ENCODE assay signal across 30 cellular contexts in the genomic region with DNA sequence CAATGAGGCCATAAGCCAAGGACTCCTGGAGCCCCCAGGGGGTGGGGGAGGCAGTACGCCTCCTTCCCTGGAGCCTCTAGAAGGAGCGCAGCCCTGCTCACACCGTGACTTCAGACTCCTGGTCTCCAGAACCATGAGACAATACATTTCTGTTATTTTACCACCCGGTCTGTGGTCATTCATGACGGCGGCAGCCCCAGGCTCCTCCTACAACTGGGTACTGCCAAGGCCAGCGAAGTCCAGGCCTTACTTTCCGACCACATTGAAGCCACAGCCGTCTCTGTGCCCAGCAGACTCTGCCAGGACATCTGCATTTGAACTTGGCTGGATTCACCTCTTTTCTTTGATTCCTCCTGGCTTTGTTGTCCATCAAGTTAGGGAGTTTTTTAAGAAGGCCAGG. TPM values are rescaled to one million over a fixed set of nuclear protein-coding genes. Genes with fewer than 3 reads are reported as not detected.
DNase-seq lines count a peak whose midpoint lies in the region; ATAC-seq lines count a peak whose summit lies in the region.
"Had no signal": no experiment of that assay in that cellular context is flagged by ENCODE, and none has a peak within 500 bp of the region (broad histone marks: within the 10 kb centered on the region; RNA-seq: fewer than 3 reads in every experiment).

No MANE protein-coding gene starts in this region.

- H3K9me3 Mint-ChIP-seq in activated CD4-positive, alpha-beta T cell treated with anti-CD3 and anti-CD28 coated beads, Interleukin-2, amount 10 ng/mL, durations not matched to agents 24 days and 14 days: no peaks in the 10 kb centered on the region
- H3K9me3 Mint-ChIP-seq: activated CD4-positive, alpha-beta memory T cell treated with anti-CD3 and anti-CD28 coated beads, Interleukin-2, amount 10 ng/mL, durations not matched to agents 7 days and 5 days; activated naive CD4-positive, alpha-beta T cell treated with anti-CD3 and anti-CD28 coated beads for 36 hours; activated T-helper 1 cell treated with anti-CD3 and anti-CD28 coated beads, Interleukin-12 subunit alpha, Interleukin-12 subunit beta, Interleukin-2, Interleukin-4 antibody, amounts not matched to agents 30 ng/mL and 10 ng/mL and 1 ng/mL, durations not matched to agents 14 hours and 24 hours and 36 hours; CD8-positive, alpha-beta T cell; naive thymus-derived CD8-positive, alpha-beta T cell had no signal

- no peaks in the 10 kb centered on the region for H3K36me3 Mint-ChIP-seq in activated CD4-positive, alpha-beta T cell treated with anti-CD3 and anti-CD28 coated beads, Interleukin-2, amount 10 ng/mL, durations not matched to agents 24 days and 14 days (ENCODE audit: low read depth)
- H3K36me3 Mint-ChIP-seq: CD8-positive, alpha-beta T cell had no signal

- no peaks in the 10 kb centered on the region for H3K27me3 ChIP-seq in BLaER1
- H3K27me3 ChIP-seq: brain microvascular endothelial cell, MG63, upper lobe of right lung had no signal

- no peaks in the 10 kb centered on the region; the same call in 1 of the 2 replicates for H4K20me1 ChIP-seq in BLaER1

- no peak overlapping the region for H3K4me3 Mint-ChIP-seq in activated CD4-positive, alpha-beta T cell treated with anti-CD3 and anti-CD28 coated beads, Interleukin-2, amount 10 ng/mL, durations not matched to agents 24 days and 14 days
- H3K4me3 Mint-ChIP-seq: activated CD4-positive, alpha-beta memory T cell treated with anti-CD3 and anti-CD28 coated beads, Interleukin-2, amount 10 ng/mL, durations not matched to agents 7 days and 5 days; activated naive CD4-positive, alpha-beta T cell treated with anti-CD3 and anti-CD28 coated beads for 36 hours; activated T-helper 1 cell treated with anti-CD3 and anti-CD28 coated beads, Interleukin-12 subunit alpha, Interleukin-12 subunit beta, Interleukin-2, Interleukin-4 antibody, amounts not matched to agents 30 ng/mL and 10 ng/mL and 1 ng/mL, durations not matched to agents 14 hours and 24 hours and 36 hours; CD8-positive, alpha-beta T cell; naive thymus-derived CD8-positive, alpha-beta T cell; T-helper 17 cell had no signal

- H3K4me3 ChIP-seq in BLaER1: no peak overlapping the region
- H3K4me3 ChIP-seq: left ventricle myocardium inferior, MG63, PC-9, upper lobe of right lung had no signal

- peaks cover 50% of the 10 kb centered on the region for H3K4me1 ChIP-seq in BLaER1

- H3K4me2 ChIP-seq in BLaER1: no peak overlapping the region
- H3K4me2 ChIP-seq: PC-9 had no signal

- H3K4me1 Mint-ChIP-seq in activated CD4-positive, alpha-beta T cell treated with anti-CD3 and anti-CD28 coated beads, Interleukin-2, amount 10 ng/mL, durations not matched to agents 24 days and 14 days: no peaks in the 10 kb centered on the region
- H3K4me1 Mint-ChIP-seq: activated CD4-positive, alpha-beta memory T cell treated with anti-CD3 and anti-CD28 coated beads, Interleukin-2, amount 10 ng/mL, durations not matched to agents 7 days and 5 days had no signal

- intact Hi-C loops in activated CD4-positive, alpha-beta T cell treated with anti-CD3 and anti-CD28 coated beads, Interleukin-2, amount 10 ng/mL, durations not matched to agents 24 days and 14 days (cut with micrococcal nuclease): no loop called here

- DNase-seq in anterior cingulate cortex (lab: John Stamatoyannopoulos, UW) (peak in 54 of 58 donors; percentile 21 to 94 (median 72)), inferior parietal cortex (ENCODE audit: extremely low spot score) (peak; percentile 75), putamen (ENCODE audit: low spot score) (peak; percentile 93), OCI-M2 (lab: John Stamatoyannopoulos, UW; ENCODE audit: unreplicated experiment) (no peak), NCI-H748 treated with DMSO at 0.1 percent for 48 hours (lab: John Stamatoyannopoulos, UW) (no peak)
- DNase-seq in activated CD4-positive, alpha-beta T cell treated with anti-CD3 and anti-CD28 coated beads, Interleukin-2, amount 10 ng/mL, durations not matched to agents 24 days and 14 days: no peak
- DNase-seq: activated CD4-positive, alpha-beta memory T cell treated with anti-CD3 and anti-CD28 coated beads, Interleukin-2, amount 10 ng/mL, durations not matched to agents 7 days and 5 days; activated CD8-positive, alpha-beta memory T cell treated with anti-CD3 and anti-CD28 coated beads, Interleukin-2, amount 50 U/mL, for 48 hours; activated naive CD4-positive, alpha-beta T cell treated with anti-CD3 and anti-CD28 coated beads for 36 hours; brain microvascular endothelial cell; CD8-positive, alpha-beta T cell; islet precursor cell; KBM-7; left ventricle myocardium inferior; MG63; NCI-H1105; NCI-H2029 treated with DMSO at 0.1 percent for 48 hours; NCI-H526 treated with DMSO at 0.1 percent for 48 hours; PC-9; stimulated activated CD4-positive, alpha-beta T cell treated with anti-CD3 and anti-CD28 coated beads, Interleukin-15, amount 100 ng/mL, for 24 hours; stimulated activated CD4-positive, alpha-beta T cell treated with anti-CD3 and anti-CD28 coated beads, Interleukin-4, amount 100 ng/mL, for 4 hours; T-helper 17 cell; upper lobe of right lung had no signal

- H3K27ac ChIP-seq in BLaER1: peak overlapping the region; percentile 39; the same call in 1 of the 2 replicates
- H3K27ac ChIP-seq: brain microvascular endothelial cell, PC-9, upper lobe of right lung had no signal

- no peak overlapping the region for H3K27ac Mint-ChIP-seq in activated CD4-positive, alpha-beta T cell treated with anti-CD3 and anti-CD28 coated beads, Interleukin-2, amount 10 ng/mL, durations not matched to agents 24 days and 14 days
- H3K27ac Mint-ChIP-seq: activated CD4-positive, alpha-beta memory T cell treated with anti-CD3 and anti-CD28 coated beads, Interleukin-2, amount 10 ng/mL, durations not matched to agents 7 days and 5 days; activated naive CD4-positive, alpha-beta T cell treated with anti-CD3 and anti-CD28 coated beads for 36 hours; activated T-helper 1 cell treated with anti-CD3 and anti-CD28 coated beads, Interleukin-12 subunit alpha, Interleukin-12 subunit beta, Interleukin-2, Interleukin-4 antibody, amounts not matched to agents 30 ng/mL and 10 ng/mL and 1 ng/mL, durations not matched to agents 14 hours and 24 hours and 36 hours; CD8-positive, alpha-beta T cell; naive thymus-derived CD8-positive, alpha-beta T cell; T-helper 17 cell had no signal

- no peak overlapping the region for H3K9ac ChIP-seq in BLaER1

- H3K9me3 ChIP-seq in BLaER1: peaks cover 48% of the 10 kb centered on the region
- H3K9me3 ChIP-seq: left ventricle myocardium inferior, MG63, upper lobe of right lung had no signal

- no peak for ATAC-seq in GM19463 (IDR thresholded peaks at IDR 0.05; ENCODE audit: unreplicated experiment)
- ATAC-seq: activated CD4-positive, CD25-positive, alpha-beta regulatory T cell treated with anti-CD3 and anti-CD28 coated beads, Interleukin-2, amount 50 U/mL, for 24 hours; CD8-positive, alpha-beta T cell; naive thymus-derived CD8-positive, alpha-beta T cell; Right ventricle myocardium inferior; SK-N-SH treated with all-trans-retinoic acid at 6 μM for 48 hours; T-helper 17 cell; upper lobe of right lung had no signal

- no peaks in the 10 kb centered on the region for H3K27me3 Mint-ChIP-seq in activated CD4-positive, alpha-beta T cell treated with anti-CD3 and anti-CD28 coated beads, Interleukin-2, amount 10 ng/mL, durations not matched to agents 24 days and 14 days
- H3K27me3 Mint-ChIP-seq: activated CD4-positive, alpha-beta memory T cell treated with anti-CD3 and anti-CD28 coated beads, Interleukin-2, amount 10 ng/mL, durations not matched to agents 7 days and 5 days; naive thymus-derived CD8-positive, alpha-beta T cell; T-helper 17 cell had no signal

- H3K36me3 ChIP-seq in BLaER1: peaks cover 59% of the 10 kb centered on the region
- H3K36me3 ChIP-seq: brain microvascular endothelial cell, left ventricle myocardium inferior, MG63, upper lobe of right lung had no signal

RNA-seq across cellular contexts. Expression of a gene that starts 10.5 kb away (rescaled TPM):
- 0.07 and 0.09 TPM in 2 replicates for total RNA-seq in activated CD4-positive, alpha-beta T cell treated with anti-CD3 and anti-CD28 coated beads, Interleukin-2, amount 10 ng/mL, durations not matched to agents 24 days and 14 days

RNA-seq across cellular contexts. Expression of a gene that starts 29.2 kb away (rescaled TPM):
- 0.16 TPM in 1 of 2 replicates, not detected in the other for total RNA-seq in activated CD4-positive, alpha-beta T cell treated with anti-CD3 and anti-CD28 coated beads, Interleukin-2, amount 10 ng/mL, durations not matched to agents 24 days and 14 days
- total RNA-seq: activated CD4-positive, alpha-beta memory T cell treated with anti-CD3 and anti-CD28 coated beads, Interleukin-2, amount 10 ng/mL, durations not matched to agents 7 days and 5 days; activated T-helper 1 cell treated with anti-CD3 and anti-CD28 coated beads, Interleukin-12 subunit alpha, Interleukin-12 subunit beta, Interleukin-2, Interleukin-4 antibody, amounts not matched to agents 30 ng/mL and 10 ng/mL and 1 ng/mL, durations not matched to agents 14 hours and 24 hours and 36 hours had no signal

RNA-seq across cellular contexts. Expression of a gene that starts 47.9 kb away (rescaled TPM):
- total RNA-seq in activated CD4-positive, alpha-beta T cell treated with anti-CD3 and anti-CD28 coated beads, Interleukin-2, amount 10 ng/mL, durations not matched to agents 24 days and 14 days: 48.8 and 52.2 TPM in 2 replicates

Comparison
In these comparisons a context has a peak if more than half of its experiments do, and no peak if none do; other contexts are left out.
1. DNase-seq: peak in anterior cingulate cortex (54 of 58), inferior parietal cortex (single experiment) and putamen (single experiment); none in OCI-M2 (single experiment), activated CD4-positive, alpha-beta T cell treated with anti-CD3 and anti-CD28 coated beads, Interleukin-2, amount 10 ng/mL, durations not matched to agents 24 days and 14 days (single experiment) and NCI-H748 treated with DMSO at 0.1 percent for 48 hours (single experiment).